1 cellular context compared by ENCODE assay signal in the genomic region with DNA sequence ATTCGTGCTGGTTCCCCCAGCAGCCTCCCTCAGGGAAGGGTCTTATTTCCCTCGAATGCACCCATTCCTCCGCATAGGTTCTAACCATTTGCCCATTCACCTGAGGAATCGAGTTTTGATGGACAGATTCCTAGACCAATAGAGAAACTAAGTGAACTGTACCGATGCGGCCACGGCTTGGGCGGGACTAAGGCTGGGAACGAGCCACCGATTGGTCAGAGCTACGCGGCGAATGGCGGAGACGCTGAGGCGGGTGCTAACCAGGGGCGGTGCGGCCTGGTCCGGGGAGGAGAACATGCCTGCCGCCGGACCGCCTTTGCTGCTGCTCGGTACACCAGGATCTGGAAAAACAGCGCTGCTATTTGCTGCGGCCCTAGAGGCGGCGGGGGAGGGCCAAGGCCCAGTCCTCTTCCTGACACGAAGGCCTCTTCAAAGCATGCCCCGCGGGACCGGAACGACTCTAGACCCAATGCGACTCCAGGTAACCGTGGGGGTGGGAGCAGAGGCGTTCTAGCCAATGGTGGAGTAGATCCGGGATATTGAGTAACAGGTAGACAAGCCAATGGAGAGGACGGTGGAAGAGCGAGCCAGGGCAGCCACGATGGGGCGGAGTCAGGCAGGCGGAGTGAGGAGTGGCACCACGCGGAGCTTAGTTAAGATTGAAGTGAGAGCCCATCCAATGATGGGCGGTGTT.
TF ChIP-seq lines count a peak whose summit lies in the region.

A gene with protein sequence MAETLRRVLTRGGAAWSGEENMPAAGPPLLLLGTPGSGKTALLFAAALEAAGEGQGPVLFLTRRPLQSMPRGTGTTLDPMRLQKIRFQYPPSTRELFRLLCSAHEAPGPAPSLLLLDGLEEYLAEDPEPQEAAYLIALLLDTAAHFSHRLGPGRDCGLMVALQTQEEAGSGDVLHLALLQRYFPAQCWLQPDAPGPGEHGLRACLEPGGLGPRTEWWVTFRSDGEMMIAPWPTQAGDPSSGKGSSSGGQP (plus strand): TSS at position 218 of the 694 bp plus-strand sequence. CDS start 15 bp downstream, at position 233.

TF ChIP-seq in HepG2, 621 proteins besides CTCF, POLR2A, EP300 and RAD21 (continued from another document and continues in another):
- TF ChIP-seq, protein P1, sequence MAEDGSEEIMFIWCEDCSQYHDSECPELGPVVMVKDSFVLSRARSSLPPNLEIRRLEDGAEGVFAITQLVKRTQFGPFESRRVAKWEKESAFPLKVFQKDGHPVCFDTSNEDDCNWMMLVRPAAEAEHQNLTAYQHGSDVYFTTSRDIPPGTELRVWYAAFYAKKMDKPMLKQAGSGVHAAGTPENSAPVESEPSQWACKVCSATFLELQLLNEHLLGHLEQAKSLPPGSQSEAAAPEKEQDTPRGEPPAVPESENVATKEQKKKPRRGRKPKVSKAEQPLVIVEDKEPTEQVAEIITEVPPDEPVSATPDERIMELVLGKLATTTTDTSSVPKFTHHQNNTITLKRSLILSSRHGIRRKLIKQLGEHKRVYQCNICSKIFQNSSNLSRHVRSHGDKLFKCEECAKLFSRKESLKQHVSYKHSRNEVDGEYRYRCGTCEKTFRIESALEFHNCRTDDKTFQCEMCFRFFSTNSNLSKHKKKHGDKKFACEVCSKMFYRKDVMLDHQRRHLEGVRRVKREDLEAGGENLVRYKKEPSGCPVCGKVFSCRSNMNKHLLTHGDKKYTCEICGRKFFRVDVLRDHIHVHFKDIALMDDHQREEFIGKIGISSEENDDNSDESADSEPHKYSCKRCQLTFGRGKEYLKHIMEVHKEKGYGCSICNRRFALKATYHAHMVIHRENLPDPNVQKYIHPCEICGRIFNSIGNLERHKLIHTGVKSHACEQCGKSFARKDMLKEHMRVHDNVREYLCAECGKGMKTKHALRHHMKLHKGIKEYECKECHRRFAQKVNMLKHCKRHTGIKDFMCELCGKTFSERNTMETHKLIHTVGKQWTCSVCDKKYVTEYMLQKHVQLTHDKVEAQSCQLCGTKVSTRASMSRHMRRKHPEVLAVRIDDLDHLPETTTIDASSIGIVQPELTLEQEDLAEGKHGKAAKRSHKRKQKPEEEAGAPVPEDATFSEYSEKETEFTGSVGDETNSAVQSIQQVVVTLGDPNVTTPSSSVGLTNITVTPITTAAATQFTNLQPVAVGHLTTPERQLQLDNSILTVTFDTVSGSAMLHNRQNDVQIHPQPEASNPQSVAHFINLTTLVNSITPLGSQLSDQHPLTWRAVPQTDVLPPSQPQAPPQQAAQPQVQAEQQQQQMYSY (CRISPR knock-in tag; IDR thresholded peaks at IDR 0.05) = no peak
- 0 out of 2 replicates have a peak, but pooled peaks have one; percentile 44 for TF ChIP-seq HNRNPL (IDR thresholded peaks at IDR 0.05; ENCODE audit: low read depth, low read length)
- TF ChIP-seq ZNF878 (CRISPR knock-in tag; IDR thresholded peaks at IDR 0.05) = no peak
- TF ChIP-seq, protein P2, sequence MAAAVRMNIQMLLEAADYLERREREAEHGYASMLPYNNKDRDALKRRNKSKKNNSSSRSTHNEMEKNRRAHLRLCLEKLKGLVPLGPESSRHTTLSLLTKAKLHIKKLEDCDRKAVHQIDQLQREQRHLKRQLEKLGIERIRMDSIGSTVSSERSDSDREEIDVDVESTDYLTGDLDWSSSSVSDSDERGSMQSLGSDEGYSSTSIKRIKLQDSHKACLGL (CRISPR knock-in tag; IDR thresholded peaks at IDR 0.05) = 0 out of 2 replicates have a peak, but pooled peaks have one; percentile 42
- TF ChIP-seq XRCC5 (optimal IDR thresholded peaks at IDR 0.05; ENCODE audit: low read length) = peak; percentile 64
- TF ChIP-seq, protein P3, sequence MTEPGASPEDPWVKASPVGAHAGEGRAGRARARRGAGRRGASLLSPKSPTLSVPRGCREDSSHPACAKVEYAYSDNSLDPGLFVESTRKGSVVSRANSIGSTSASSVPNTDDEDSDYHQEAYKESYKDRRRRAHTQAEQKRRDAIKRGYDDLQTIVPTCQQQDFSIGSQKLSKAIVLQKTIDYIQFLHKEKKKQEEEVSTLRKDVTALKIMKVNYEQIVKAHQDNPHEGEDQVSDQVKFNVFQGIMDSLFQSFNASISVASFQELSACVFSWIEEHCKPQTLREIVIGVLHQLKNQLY (CRISPR knock-in tag; IDR thresholded peaks at IDR 0.05) = no peak
- TF ChIP-seq CAMTA2 (CRISPR knock-in tag; IDR thresholded peaks at IDR 0.05; ENCODE audit: borderline replicate concordance) = no peak
- TF ChIP-seq ZNF451 (CRISPR knock-in tag; IDR thresholded peaks at IDR 0.05) = peak; percentile 88
- TF ChIP-seq ZBTB20 (CRISPR knock-in tag; IDR thresholded peaks at IDR 0.05; ENCODE audit: borderline replicate concordance, low read depth) = no peak
- TF ChIP-seq MTF2 (CRISPR knock-in tag; IDR thresholded peaks at IDR 0.05; ENCODE audit: borderline replicate concordance) = no peak
- TF ChIP-seq GFI1 (CRISPR knock-in tag; IDR thresholded peaks at IDR 0.05; ENCODE audit: borderline replicate concordance) = peak; percentile 10; the same call in 1 of the 2 replicates
- TF ChIP-seq NCOA1 (CRISPR knock-in tag; IDR thresholded peaks at IDR 0.05) = no peak
- TF ChIP-seq NAIF1 (CRISPR knock-in tag; IDR thresholded peaks at IDR 0.05; ENCODE audit: borderline replicate concordance) = no peak
- TF ChIP-seq JUN (CRISPR knock-in tag; IDR thresholded peaks at IDR 0.05) = no peak
- 0 out of 2 replicates have a peak, but pooled peaks have one; percentile 43 for TF ChIP-seq ZNF160 (CRISPR knock-in tag; IDR thresholded peaks at IDR 0.05)
- 0 out of 2 replicates have a peak, but pooled peaks have one; percentile 49 for TF ChIP-seq DNMT3B (CRISPR knock-in tag; conservative IDR thresholded peaks at IDR 0.05)
- TF ChIP-seq CBX2 (IDR thresholded peaks at IDR 0.05; ENCODE audit: low read depth, low read length) = no peak
- TF ChIP-seq CBX2 (CRISPR knock-in tag; IDR thresholded peaks at IDR 0.05; ENCODE audit: low read depth) = no peak
- TF ChIP-seq ZNF12 (CRISPR knock-in tag; IDR thresholded peaks at IDR 0.05) = 0 out of 2 replicates have a peak, but pooled peaks have one; percentile 31
- TF ChIP-seq ZNF143 (CRISPR knock-in tag; IDR thresholded peaks at IDR 0.05) = no peak
- TF ChIP-seq HES4 (CRISPR knock-in tag; IDR thresholded peaks at IDR 0.05; ENCODE audit: borderline replicate concordance) = peak; percentile 78
- TF ChIP-seq MATR3 (CRISPR knock-in tag; IDR thresholded peaks at IDR 0.05) = no peak
- TF ChIP-seq, protein P4, sequence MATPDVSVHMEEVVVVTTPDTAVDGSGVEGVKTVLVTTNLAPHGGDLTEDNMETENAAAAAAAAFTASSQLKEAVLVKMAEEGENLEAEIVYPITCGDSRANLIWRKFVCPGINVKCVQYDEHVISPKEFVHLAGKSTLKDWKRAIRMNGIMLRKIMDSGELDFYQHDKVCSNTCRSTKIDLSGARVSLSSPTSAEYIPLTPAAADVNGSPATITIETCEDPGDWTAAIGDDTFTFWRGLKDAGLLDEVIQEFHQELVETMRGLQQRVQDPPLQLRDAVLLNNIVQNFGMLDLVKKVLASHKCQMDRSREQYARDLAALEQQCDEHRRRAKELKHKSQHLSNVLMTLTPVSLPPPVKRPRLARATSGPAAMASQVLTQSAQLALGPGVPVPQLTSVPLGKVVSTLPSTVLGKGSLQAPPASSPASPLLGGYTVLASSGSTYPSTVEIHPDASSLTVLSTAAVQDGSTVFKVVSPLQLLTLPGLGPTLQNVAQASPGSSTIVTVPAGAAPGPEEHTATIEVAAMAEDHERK (CRISPR knock-in tag; IDR thresholded peaks at IDR 0.05; ENCODE audit: low read depth) = 0 out of 2 replicates have a peak, but pooled peaks have one; percentile 16
- peak; percentile 71 for TF ChIP-seq TGIF2 (CRISPR knock-in tag; IDR thresholded peaks at IDR 0.05)
- TF ChIP-seq GATAD2A (CRISPR knock-in tag; IDR thresholded peaks at IDR 0.05) = no peak
- TF ChIP-seq ZIK1 (CRISPR knock-in tag; IDR thresholded peaks at IDR 0.05; ENCODE audit: borderline replicate concordance, low read depth) = 0 out of 2 replicates have a peak, but pooled peaks have one; percentile 41
- TF ChIP-seq ATF1 (CRISPR knock-in tag; IDR thresholded peaks at IDR 0.05) = peak; percentile 86
- TF ChIP-seq, protein P5, sequence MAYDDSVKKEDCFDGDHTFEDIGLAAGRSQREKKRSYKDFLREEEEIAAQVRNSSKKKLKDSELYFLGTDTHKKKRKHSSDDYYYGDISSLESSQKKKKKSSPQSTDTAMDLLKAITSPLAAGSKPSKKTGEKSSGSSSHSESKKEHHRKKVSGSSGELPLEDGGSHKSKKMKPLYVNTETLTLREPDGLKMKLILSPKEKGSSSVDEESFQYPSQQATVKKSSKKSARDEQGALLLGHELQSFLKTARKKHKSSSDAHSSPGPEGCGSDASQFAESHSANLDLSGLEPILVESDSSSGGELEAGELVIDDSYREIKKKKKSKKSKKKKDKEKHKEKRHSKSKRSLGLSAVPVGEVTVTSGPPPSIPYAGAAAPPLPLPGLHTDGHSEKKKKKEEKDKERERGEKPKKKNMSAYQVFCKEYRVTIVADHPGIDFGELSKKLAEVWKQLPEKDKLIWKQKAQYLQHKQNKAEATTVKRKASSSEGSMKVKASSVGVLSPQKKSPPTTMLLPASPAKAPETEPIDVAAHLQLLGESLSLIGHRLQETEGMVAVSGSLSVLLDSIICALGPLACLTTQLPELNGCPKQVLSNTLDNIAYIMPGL (CRISPR knock-in tag; IDR thresholded peaks at IDR 0.05; ENCODE audit: borderline replicate concordance in 1 of 2, low read depth in 1 of 2) = peak; percentile 22 to 32; a peak in 1 of 4 replicates
- TF ChIP-seq, protein P6, sequence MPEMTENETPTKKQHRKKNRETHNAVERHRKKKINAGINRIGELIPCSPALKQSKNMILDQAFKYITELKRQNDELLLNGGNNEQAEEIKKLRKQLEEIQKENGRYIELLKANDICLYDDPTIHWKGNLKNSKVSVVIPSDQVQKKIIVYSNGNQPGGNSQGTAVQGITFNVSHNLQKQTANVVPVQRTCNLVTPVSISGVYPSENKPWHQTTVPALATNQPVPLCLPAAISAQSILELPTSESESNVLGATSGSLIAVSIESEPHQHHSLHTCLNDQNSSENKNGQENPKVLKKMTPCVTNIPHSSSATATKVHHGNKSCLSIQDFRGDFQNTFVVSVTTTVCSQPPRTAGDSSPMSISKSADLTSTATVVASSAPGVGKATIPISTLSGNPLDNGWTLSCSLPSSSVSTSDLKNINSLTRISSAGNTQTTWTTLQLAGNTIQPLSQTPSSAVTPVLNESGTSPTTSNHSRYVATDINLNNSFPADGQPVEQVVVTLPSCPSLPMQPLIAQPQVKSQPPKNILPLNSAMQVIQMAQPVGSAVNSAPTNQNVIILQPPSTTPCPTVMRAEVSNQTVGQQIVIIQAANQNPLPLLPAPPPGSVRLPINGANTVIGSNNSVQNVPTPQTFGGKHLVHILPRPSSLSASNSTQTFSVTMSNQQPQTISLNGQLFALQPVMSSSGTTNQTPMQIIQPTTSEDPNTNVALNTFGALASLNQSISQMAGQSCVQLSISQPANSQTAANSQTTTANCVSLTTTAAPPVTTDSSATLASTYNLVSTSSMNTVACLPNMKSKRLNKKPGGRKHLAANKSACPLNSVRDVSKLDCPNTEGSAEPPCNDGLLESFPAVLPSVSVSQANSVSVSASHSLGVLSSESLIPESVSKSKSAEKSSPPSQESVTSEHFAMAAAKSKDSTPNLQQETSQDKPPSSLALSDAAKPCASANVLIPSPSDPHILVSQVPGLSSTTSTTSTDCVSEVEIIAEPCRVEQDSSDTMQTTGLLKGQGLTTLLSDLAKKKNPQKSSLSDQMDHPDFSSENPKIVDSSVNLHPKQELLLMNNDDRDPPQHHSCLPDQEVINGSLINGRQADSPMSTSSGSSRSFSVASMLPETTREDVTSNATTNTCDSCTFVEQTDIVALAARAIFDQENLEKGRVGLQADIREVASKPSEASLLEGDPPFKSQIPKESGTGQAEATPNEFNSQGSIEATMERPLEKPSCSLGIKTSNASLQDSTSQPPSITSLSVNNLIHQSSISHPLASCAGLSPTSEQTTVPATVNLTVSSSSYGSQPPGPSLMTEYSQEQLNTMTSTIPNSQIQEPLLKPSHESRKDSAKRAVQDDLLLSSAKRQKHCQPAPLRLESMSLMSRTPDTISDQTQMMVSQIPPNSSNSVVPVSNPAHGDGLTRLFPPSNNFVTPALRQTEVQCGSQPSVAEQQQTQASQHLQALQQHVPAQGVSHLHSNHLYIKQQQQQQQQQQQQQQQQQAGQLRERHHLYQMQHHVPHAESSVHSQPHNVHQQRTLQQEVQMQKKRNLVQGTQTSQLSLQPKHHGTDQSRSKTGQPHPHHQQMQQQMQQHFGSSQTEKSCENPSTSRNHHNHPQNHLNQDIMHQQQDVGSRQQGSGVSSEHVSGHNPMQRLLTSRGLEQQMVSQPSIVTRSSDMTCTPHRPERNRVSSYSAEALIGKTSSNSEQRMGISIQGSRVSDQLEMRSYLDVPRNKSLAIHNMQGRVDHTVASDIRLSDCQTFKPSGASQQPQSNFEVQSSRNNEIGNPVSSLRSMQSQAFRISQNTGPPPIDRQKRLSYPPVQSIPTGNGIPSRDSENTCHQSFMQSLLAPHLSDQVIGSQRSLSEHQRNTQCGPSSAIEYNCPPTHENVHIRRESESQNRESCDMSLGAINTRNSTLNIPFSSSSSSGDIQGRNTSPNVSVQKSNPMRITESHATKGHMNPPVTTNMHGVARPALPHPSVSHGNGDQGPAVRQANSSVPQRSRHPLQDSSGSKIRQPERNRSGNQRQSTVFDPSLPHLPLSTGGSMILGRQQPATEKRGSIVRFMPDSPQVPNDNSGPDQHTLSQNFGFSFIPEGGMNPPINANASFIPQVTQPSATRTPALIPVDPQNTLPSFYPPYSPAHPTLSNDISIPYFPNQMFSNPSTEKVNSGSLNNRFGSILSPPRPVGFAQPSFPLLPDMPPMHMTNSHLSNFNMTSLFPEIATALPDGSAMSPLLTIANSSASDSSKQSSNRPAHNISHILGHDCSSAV (CRISPR knock-in tag; IDR thresholded peaks at IDR 0.05; ENCODE audit: borderline replicate concordance) = no peak
- no peak for TF ChIP-seq PLRG1 (conservative IDR thresholded peaks at IDR 0.05)
- peak; percentile 90; the same call in 1 of the 2 replicates for TF ChIP-seq ZNF546 (CRISPR knock-in tag; conservative IDR thresholded peaks at IDR 0.05)
- TF ChIP-seq, protein P7, sequence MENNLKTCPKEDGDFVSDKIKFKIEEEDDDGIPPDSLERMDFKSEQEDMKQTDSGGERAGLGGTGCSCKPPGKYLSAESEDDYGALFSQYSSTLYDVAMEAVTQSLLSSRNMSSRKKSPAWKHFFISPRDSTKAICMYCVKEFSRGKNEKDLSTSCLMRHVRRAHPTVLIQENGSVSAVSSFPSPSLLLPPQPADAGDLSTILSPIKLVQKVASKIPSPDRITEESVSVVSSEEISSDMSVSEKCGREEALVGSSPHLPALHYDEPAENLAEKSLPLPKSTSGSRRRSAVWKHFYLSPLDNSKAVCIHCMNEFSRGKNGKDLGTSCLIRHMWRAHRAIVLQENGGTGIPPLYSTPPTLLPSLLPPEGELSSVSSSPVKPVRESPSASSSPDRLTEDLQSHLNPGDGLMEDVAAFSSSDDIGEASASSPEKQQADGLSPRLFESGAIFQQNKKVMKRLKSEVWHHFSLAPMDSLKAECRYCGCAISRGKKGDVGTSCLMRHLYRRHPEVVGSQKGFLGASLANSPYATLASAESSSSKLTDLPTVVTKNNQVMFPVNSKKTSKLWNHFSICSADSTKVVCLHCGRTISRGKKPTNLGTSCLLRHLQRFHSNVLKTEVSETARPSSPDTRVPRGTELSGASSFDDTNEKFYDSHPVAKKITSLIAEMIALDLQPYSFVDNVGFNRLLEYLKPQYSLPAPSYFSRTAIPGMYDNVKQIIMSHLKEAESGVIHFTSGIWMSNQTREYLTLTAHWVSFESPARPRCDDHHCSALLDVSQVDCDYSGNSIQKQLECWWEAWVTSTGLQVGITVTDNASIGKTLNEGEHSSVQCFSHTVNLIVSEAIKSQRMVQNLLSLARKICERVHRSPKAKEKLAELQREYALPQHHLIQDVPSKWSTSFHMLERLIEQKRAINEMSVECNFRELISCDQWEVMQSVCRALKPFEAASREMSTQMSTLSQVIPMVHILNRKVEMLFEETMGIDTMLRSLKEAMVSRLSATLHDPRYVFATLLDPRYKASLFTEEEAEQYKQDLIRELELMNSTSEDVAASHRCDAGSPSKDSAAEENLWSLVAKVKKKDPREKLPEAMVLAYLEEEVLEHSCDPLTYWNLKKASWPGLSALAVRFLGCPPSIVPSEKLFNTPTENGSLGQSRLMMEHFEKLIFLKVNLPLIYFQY (CRISPR knock-in tag; IDR thresholded peaks at IDR 0.05; ENCODE audit: borderline replicate concordance) = peak; percentile 74; the same call in 1 of the 2 replicates
